1 cellular context compared by ENCODE assay signal in the genomic region with DNA sequence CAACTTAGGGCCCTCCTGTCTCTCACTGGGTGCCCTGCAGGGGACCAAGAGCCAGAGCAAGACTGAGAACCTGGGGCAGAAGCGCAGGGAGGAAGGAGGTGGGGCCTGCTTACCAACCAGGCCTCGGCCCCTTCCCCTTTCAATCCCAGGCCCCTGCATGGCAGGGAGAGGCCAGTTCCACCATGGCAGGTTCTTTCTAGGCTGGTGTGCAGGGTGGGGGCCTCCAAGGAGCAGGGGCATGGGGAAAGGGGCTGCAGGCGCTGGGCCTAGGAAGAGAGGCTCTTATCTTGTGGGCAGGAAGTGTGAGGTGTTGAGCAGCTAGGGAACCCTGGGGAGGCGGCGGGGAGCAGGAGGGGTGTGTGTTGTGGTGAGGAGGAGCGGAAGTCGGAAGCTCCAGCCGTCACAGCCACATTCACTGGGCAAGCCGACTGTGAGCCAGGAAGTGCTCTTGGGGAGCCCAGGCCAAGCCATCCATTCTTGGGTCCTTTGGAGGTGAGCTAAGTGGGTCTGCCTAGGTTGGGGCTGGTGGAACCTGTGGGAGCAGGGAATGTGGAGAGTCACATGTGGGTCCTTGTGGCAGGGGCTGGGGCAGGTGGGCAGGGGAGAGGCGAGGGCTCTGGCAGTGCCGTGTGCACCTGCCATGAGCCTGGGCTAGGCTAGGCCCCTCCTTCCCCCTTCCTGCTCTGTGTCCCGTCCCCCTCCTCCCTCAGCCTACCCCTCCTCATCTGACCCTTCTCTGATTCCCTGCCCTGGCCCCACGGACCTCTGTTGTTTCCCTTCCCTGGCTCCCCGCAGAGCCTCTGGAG.
A peak's percentile ranks its signal among the peaks of the same experiment; 100 is the strongest.
TF ChIP-seq lines count a peak whose summit lies in the region.

A gene (plus strand): TSS at position 409 of the 806 bp plus-strand sequence. CDS start 8,486 bp downstream, outside the sequence.

TF ChIP-seq in HepG2, 621 proteins besides CTCF, POLR2A, EP300 and RAD21 (continued from another document and continues in another):
- TF ChIP-seq, protein P1, sequence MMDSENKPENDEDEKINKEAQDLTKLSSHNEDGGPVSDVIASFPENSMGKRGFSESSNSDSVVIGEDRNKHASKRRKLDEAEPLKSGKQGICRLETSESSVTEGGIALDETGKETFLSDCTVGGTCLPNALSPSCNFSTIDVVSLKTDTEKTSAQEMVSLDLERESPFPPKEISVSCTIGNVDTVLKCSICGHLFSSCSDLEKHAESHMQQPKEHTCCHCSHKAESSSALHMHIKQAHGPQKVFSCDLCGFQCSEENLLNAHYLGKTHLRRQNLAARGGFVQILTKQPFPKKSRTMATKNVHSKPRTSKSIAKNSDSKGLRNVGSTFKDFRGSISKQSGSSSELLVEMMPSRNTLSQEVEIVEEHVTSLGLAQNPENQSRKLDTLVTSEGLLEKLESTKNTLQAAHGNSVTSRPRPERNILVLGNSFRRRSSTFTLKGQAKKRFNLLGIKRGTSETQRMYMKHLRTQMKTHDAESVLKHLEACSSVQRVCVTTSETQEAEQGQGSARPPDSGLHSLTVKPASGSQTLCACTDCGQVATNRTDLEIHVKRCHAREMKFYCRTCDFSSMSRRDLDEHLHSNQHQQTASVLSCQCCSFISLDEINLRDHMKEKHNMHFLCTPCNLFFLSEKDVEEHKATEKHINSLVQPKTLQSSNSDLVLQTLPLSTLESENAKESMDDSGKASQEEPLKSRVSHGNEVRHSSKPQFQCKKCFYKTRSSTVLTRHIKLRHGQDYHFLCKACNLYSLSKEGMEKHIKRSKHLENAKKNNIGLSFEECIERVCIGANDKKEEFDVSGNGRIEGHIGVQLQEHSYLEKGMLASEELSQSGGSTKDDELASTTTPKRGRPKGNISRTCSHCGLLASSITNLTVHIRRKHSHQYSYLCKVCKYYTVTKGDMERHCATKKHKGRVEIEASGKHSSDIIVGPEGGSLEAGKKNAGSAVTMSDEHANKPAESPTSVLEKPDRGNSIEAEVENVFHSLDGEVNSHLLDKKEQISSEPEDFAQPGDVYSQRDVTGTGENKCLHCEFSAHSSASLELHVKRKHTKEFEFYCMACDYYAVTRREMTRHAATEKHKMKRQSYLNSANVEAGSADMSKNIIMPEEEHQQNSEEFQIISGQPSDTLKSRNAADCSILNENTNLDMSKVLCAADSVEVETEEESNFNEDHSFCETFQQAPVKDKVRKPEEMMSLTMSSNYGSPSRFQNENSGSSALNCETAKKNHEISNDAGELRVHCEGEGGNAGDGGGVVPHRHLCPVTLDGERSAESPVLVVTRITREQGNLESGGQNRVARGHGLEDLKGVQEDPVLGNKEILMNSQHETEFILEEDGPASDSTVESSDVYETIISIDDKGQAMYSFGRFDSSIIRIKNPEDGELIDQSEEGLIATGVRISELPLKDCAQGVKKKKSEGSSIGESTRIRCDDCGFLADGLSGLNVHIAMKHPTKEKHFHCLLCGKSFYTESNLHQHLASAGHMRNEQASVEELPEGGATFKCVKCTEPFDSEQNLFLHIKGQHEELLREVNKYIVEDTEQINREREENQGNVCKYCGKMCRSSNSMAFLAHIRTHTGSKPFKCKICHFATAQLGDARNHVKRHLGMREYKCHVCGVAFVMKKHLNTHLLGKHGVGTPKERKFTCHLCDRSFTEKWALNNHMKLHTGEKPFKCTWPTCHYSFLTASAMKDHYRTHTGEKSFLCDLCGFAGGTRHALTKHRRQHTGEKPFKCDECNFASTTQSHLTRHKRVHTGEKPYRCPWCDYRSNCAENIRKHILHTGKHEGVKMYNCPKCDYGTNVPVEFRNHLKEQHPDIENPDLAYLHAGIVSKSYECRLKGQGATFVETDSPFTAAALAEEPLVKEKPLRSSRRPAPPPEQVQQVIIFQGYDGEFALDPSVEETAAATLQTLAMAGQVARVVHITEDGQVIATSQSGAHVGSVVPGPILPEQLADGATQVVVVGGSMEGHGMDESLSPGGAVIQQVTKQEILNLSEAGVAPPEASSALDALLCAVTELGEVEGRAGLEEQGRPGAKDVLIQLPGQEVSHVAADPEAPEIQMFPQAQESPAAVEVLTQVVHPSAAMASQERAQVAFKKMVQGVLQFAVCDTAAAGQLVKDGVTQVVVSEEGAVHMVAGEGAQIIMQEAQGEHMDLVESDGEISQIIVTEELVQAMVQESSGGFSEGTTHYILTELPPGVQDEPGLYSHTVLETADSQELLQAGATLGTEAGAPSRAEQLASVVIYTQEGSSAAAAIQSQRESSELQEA (CRISPR knock-in tag; IDR thresholded peaks at IDR 0.05; ENCODE audit: not compliant biosample characterization): no peak
- 0 out of 2 replicates have a peak, but pooled peaks have one; percentile 9 for TF ChIP-seq SAP130 (CRISPR knock-in tag; IDR thresholded peaks at IDR 0.05; ENCODE audit: low read depth)
- no peak for TF ChIP-seq TCF7L2 (IDR thresholded peaks at IDR 0.05; ENCODE audit: low read depth, low read length)
- TF ChIP-seq ZNF138 (CRISPR knock-in tag; IDR thresholded peaks at IDR 0.05; ENCODE audit: low read depth): no peak
- TF ChIP-seq SUZ12 (IDR thresholded peaks at IDR 0.05; ENCODE audit: low read depth, low read length): no peak
- TF ChIP-seq, protein P2, sequence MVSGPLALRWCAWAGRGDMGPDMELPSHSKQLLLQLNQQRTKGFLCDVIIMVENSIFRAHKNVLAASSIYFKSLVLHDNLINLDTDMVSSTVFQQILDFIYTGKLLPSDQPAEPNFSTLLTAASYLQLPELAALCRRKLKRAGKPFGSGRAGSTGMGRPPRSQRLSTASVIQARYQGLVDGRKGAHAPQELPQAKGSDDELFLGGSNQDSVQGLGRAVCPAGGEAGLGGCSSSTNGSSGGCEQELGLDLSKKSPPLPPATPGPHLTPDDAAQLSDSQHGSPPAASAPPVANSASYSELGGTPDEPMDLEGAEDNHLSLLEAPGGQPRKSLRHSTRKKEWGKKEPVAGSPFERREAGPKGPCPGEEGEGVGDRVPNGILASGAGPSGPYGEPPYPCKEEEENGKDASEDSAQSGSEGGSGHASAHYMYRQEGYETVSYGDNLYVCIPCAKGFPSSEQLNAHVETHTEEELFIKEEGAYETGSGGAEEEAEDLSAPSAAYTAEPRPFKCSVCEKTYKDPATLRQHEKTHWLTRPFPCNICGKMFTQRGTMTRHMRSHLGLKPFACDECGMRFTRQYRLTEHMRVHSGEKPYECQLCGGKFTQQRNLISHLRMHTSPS (CRISPR knock-in tag; IDR thresholded peaks at IDR 0.05; ENCODE audit: low read depth): no peak
- no peak for TF ChIP-seq ZNF207 (IDR thresholded peaks at IDR 0.05; ENCODE audit: borderline replicate concordance)
- TF ChIP-seq ZNF274 (CRISPR knock-in tag; IDR thresholded peaks at IDR 0.05): peak; percentile 28; the same call in 1 of the 2 replicates
- TF ChIP-seq SMARCC2 (IDR thresholded peaks at IDR 0.05): no peak
- TF ChIP-seq ZNF549 (CRISPR knock-in tag; IDR thresholded peaks at IDR 0.05): no peak
- TF ChIP-seq ZNF264 (CRISPR knock-in tag; IDR thresholded peaks at IDR 0.05): no peak
- 0 out of 2 replicates have a peak, but pooled peaks have one; percentile 14 for TF ChIP-seq ZMYM4 (CRISPR knock-in tag; IDR thresholded peaks at IDR 0.05)
- TF ChIP-seq ZNF713 (CRISPR knock-in tag; IDR thresholded peaks at IDR 0.05): no peak
- no peak for TF ChIP-seq LCORL (IDR thresholded peaks at IDR 0.05)
- peak; percentile 45; the same call in 1 of the 2 replicates for TF ChIP-seq LCORL (CRISPR knock-in tag; IDR thresholded peaks at IDR 0.05)
- TF ChIP-seq, protein P3, sequence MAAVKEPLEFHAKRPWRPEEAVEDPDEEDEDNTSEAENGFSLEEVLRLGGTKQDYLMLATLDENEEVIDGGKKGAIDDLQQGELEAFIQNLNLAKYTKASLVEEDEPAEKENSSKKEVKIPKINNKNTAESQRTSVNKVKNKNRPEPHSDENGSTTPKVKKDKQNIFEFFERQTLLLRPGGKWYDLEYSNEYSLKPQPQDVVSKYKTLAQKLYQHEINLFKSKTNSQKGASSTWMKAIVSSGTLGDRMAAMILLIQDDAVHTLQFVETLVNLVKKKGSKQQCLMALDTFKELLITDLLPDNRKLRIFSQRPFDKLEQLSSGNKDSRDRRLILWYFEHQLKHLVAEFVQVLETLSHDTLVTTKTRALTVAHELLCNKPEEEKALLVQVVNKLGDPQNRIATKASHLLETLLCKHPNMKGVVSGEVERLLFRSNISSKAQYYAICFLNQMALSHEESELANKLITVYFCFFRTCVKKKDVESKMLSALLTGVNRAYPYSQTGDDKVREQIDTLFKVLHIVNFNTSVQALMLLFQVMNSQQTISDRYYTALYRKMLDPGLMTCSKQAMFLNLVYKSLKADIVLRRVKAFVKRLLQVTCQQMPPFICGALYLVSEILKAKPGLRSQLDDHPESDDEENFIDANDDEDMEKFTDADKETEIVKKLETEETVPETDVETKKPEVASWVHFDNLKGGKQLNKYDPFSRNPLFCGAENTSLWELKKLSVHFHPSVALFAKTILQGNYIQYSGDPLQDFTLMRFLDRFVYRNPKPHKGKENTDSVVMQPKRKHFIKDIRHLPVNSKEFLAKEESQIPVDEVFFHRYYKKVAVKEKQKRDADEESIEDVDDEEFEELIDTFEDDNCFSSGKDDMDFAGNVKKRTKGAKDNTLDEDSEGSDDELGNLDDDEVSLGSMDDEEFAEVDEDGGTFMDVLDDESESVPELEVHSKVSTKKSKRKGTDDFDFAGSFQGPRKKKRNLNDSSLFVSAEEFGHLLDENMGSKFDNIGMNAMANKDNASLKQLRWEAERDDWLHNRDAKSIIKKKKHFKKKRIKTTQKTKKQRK (IDR thresholded peaks at IDR 0.05; ENCODE audit: low read length): no peak
- TF ChIP-seq, protein P4, sequence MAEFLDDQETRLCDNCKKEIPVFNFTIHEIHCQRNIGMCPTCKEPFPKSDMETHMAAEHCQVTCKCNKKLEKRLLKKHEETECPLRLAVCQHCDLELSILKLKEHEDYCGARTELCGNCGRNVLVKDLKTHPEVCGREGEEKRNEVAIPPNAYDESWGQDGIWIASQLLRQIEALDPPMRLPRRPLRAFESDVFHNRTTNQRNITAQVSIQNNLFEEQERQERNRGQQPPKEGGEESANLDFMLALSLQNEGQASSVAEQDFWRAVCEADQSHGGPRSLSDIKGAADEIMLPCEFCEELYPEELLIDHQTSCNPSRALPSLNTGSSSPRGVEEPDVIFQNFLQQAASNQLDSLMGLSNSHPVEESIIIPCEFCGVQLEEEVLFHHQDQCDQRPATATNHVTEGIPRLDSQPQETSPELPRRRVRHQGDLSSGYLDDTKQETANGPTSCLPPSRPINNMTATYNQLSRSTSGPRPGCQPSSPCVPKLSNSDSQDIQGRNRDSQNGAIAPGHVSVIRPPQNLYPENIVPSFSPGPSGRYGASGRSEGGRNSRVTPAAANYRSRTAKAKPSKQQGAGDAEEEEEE (CRISPR knock-in tag; IDR thresholded peaks at IDR 0.05; ENCODE audit: borderline replicate concordance): no peak
- TF ChIP-seq ZSCAN21 (CRISPR knock-in tag; IDR thresholded peaks at IDR 0.05; ENCODE audit: borderline replicate concordance): 0 out of 2 replicates have a peak, but pooled peaks have one; percentile 27
- TF ChIP-seq, protein P5, sequence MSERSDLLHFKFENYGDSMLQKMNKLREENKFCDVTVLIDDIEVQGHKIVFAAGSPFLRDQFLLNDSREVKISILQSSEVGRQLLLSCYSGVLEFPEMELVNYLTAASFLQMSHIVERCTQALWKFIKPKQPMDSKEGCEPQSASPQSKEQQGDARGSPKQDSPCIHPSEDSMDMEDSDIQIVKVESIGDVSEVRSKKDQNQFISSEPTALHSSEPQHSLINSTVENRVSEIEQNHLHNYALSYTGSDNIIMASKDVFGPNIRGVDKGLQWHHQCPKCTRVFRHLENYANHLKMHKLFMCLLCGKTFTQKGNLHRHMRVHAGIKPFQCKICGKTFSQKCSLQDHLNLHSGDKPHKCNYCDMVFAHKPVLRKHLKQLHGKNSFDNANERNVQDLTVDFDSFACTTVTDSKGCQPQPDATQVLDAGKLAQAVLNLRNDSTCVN (CRISPR knock-in tag; IDR thresholded peaks at IDR 0.05; ENCODE audit: borderline replicate concordance): no peak
- TF ChIP-seq, protein P6, sequence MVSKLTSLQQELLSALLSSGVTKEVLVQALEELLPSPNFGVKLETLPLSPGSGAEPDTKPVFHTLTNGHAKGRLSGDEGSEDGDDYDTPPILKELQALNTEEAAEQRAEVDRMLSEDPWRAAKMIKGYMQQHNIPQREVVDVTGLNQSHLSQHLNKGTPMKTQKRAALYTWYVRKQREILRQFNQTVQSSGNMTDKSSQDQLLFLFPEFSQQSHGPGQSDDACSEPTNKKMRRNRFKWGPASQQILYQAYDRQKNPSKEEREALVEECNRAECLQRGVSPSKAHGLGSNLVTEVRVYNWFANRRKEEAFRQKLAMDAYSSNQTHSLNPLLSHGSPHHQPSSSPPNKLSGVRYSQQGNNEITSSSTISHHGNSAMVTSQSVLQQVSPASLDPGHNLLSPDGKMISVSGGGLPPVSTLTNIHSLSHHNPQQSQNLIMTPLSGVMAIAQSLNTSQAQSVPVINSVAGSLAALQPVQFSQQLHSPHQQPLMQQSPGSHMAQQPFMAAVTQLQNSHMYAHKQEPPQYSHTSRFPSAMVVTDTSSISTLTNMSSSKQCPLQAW (CRISPR knock-in tag; IDR thresholded peaks at IDR 0.05): no peak
- peak; percentile 38; the same call in 1 of the 2 replicates for TF ChIP-seq RBFOX2 (IDR thresholded peaks at IDR 0.05; ENCODE audit: low read depth, low read length)
- no peak for TF ChIP-seq SRY (CRISPR knock-in tag; IDR thresholded peaks at IDR 0.05)
- TF ChIP-seq, protein P7, sequence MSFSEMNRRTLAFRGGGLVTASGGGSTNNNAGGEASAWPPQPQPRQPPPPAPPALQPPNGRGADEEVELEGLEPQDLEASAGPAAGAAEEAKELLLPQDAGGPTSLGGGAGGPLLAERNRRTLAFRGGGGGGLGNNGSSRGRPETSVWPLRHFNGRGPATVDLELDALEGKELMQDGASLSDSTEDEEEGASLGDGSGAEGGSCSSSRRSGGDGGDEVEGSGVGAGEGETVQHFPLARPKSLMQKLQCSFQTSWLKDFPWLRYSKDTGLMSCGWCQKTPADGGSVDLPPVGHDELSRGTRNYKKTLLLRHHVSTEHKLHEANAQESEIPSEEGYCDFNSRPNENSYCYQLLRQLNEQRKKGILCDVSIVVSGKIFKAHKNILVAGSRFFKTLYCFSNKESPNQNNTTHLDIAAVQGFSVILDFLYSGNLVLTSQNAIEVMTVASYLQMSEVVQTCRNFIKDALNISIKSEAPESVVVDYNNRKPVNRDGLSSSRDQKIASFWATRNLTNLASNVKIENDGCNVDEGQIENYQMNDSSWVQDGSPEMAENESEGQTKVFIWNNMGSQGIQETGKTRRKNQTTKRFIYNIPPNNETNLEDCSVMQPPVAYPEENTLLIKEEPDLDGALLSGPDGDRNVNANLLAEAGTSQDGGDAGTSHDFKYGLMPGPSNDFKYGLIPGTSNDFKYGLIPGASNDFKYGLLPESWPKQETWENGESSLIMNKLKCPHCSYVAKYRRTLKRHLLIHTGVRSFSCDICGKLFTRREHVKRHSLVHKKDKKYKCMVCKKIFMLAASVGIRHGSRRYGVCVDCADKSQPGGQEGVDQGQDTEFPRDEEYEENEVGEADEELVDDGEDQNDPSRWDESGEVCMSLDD (CRISPR knock-in tag; IDR thresholded peaks at IDR 0.05; ENCODE audit: borderline replicate concordance): no peak
- TF ChIP-seq HCFC1 (IDR thresholded peaks at IDR 0.05; ENCODE audit: low read depth, low read length): no peak
- no peak for TF ChIP-seq ZNF383 (CRISPR knock-in tag; IDR thresholded peaks at IDR 0.05; ENCODE audit: borderline replicate concordance)
- TF ChIP-seq, protein P8, sequence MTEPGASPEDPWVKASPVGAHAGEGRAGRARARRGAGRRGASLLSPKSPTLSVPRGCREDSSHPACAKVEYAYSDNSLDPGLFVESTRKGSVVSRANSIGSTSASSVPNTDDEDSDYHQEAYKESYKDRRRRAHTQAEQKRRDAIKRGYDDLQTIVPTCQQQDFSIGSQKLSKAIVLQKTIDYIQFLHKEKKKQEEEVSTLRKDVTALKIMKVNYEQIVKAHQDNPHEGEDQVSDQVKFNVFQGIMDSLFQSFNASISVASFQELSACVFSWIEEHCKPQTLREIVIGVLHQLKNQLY (CRISPR knock-in tag; IDR thresholded peaks at IDR 0.05): no peak
- no peak; the same call in none of the 2 replicates for TF ChIP-seq MEF2D (CRISPR knock-in tag; IDR thresholded peaks at IDR 0.05)
- TF ChIP-seq ZFP82 (CRISPR knock-in tag; IDR thresholded peaks at IDR 0.05; ENCODE audit: borderline replicate concordance): no peak
